In genomic region chr20:12175538-12175937, GRCh38 we compare ENCODE assay signal across 21 cellular contexts.
DNase-seq lines count a peak whose midpoint lies in the region; ATAC-seq and TF ChIP-seq lines count a peak whose summit lies in the region.
"Had no signal": no experiment of that assay in that cellular context is flagged by ENCODE, and none has a peak within 500 bp of the region (broad histone marks: within the 10 kb centered on the region; RNA-seq: fewer than 3 reads in every experiment).

No MANE protein-coding gene starts in this region.

- no peaks in the 10 kb centered on the region for H3K79me2 ChIP-seq in MM.1S (ENCODE audit: low read length)

- 0 out of 2 replicates have a peak overlapping the region, but pooled peaks have one; percentile 31 for H2AFZ ChIP-seq in MM.1S (ENCODE audit: low read length)

- H3K4me3 Mint-ChIP-seq in stimulated activated naive CD8-positive, alpha-beta T cell treated with anti-CD3 and anti-CD28 coated beads, Interleukin-15, amount 100 ng/mL, for 72 hours, result no peak overlapping the region
- H3K4me3 Mint-ChIP-seq: CD4-positive, CD25-positive, alpha-beta regulatory T cell; CD8-positive, alpha-beta memory T cell; GM23338; HFFc6 had no signal

- no peaks in the 10 kb centered on the region for H3K27me3 ChIP-seq in MM.1S (replicated peaks; ENCODE audit: insufficient read depth, low read length)
- H3K27me3 ChIP-seq in testis, result no peaks in the 10 kb centered on the region
- H3K27me3 ChIP-seq in prostate gland (replicated peaks; ENCODE audit: insufficient read depth), result no peaks in the 10 kb centered on the region
- H3K27me3 ChIP-seq: BE2C had no signal

- H3F3A ChIP-seq in MM.1S (ENCODE audit: insufficient read depth, low read length), result peaks cover 10% of the 10 kb centered on the region

- H3K36me3 ChIP-seq in MM.1S (replicated peaks; ENCODE audit: insufficient read depth, low read length) (no peaks in the 10 kb centered on the region), testis (ENCODE audit: low read depth, missing control alignments) (no peaks in the 10 kb centered on the region), prostate gland (no peaks in the 10 kb centered on the region)
- H3K36me3 ChIP-seq: BE2C had no signal

- ATAC-seq in left colon, result peak; percentile 28
- no peak for ATAC-seq in stimulated activated naive CD8-positive, alpha-beta T cell treated with anti-CD3 and anti-CD28 coated beads, Interleukin-15, amount 100 ng/mL, for 72 hours
- ATAC-seq: GM23338, HCT116 had no signal

- H3K9ac ChIP-seq in MM.1S (ENCODE audit: low read length), result no peak overlapping the region

- no peaks in the 10 kb centered on the region for H3K4me1 Mint-ChIP-seq in stimulated activated naive CD8-positive, alpha-beta T cell treated with anti-CD3 and anti-CD28 coated beads, Interleukin-15, amount 100 ng/mL, for 72 hours
- H3K4me1 Mint-ChIP-seq: CD8-positive, alpha-beta memory T cell had no signal

- H3K27ac Mint-ChIP-seq in stimulated activated naive CD8-positive, alpha-beta T cell treated with anti-CD3 and anti-CD28 coated beads, Interleukin-15, amount 100 ng/mL, for 72 hours, result no peak overlapping the region
- H3K27ac Mint-ChIP-seq: CD4-positive, CD25-positive, alpha-beta regulatory T cell; CD8-positive, alpha-beta memory T cell; GM23338; HFFc6 had no signal

- no peaks in the 10 kb centered on the region for H3K9me2 ChIP-seq in MM.1S (replicated peaks; ENCODE audit: insufficient read depth, low read length)

- H3K27ac ChIP-seq in MM.1S (ENCODE audit: low read length), result no peak overlapping the region
- H3K27ac ChIP-seq in testis, result peak overlapping the region in 1 of 2 donors; percentile 46
- H3K27ac ChIP-seq in prostate gland, result no peak overlapping the region

- H3K4me1 ChIP-seq in MM.1S (ENCODE audit: low read length) (peaks cover 46% of the 10 kb centered on the region), testis (peaks cover 34% of the 10 kb centered on the region), prostate gland (replicated peaks) (no peaks in the 10 kb centered on the region)

- no peak for TF ChIP-seq CTCF in MM.1S (IDR thresholded peaks at IDR 0.05; ENCODE audit: low read length)
- TF ChIP-seq CTCF in testis (IDR thresholded peaks at IDR 0.05), result no peak
- no peak for TF ChIP-seq CTCF in prostate gland (IDR thresholded peaks at IDR 0.05)

- TF ChIP-seq POLR2A in testis (IDR thresholded peaks at IDR 0.05) (no peak), prostate gland (IDR thresholded peaks at IDR 0.05) (no peak)

- H3K9me3 Mint-ChIP-seq in stimulated activated naive CD8-positive, alpha-beta T cell treated with anti-CD3 and anti-CD28 coated beads, Interleukin-15, amount 100 ng/mL, for 72 hours, result peaks cover 0 to 19% of the 10 kb centered on the region in 2 donors
- H3K9me3 Mint-ChIP-seq: GM23338 had no signal

- no peaks in the 10 kb centered on the region for H3K9me3 ChIP-seq in MM.1S (replicated peaks; ENCODE audit: insufficient read depth, low read length)
- H3K9me3 ChIP-seq in testis, result no peaks in the 10 kb centered on the region
- H3K9me3 ChIP-seq in prostate gland, result no peaks in the 10 kb centered on the region
- H3K9me3 ChIP-seq: BE2C had no signal

- intact Hi-C loops in left colon (cut with DNase I, micrococcal nuclease), result no loop called here
- intact Hi-C loops in testis (cut with DNase I; ENCODE audit: low total_unique reads), result no loop called here
- intact Hi-C loops in prostate gland (cut with DNase I), result no loop called here

- no peaks in the 10 kb centered on the region for H3K27me3 Mint-ChIP-seq in stimulated activated naive CD8-positive, alpha-beta T cell treated with anti-CD3 and anti-CD28 coated beads, Interleukin-15, amount 100 ng/mL, for 72 hours
- H3K27me3 Mint-ChIP-seq: CD8-positive, alpha-beta memory T cell had no signal

- no peaks in the 10 kb centered on the region for H4K20me1 ChIP-seq in MM.1S (ENCODE audit: insufficient read depth, low read length)

- peak; percentile 5 for DNase-seq in HCEC 1CT
- DNase-seq in MM.1S, result no peak
- no peak for DNase-seq in left colon
- peak; percentile 27 for DNase-seq in testis
- no peak for DNase-seq in prostate gland (ENCODE audit: low spot score)
- DNase-seq in stimulated activated naive CD8-positive, alpha-beta T cell treated with anti-CD3 and anti-CD28 coated beads, Interleukin-15, amount 100 ng/mL, for 72 hours, result no peak
- no peak for DNase-seq in NCI-H345 treated with DMSO at 0.1 percent for 48 hours (lab: John Stamatoyannopoulos, UW; ENCODE audit: unreplicated experiment)
- DNase-seq: ACHN; BE2C; C1 segment of cervical spinal cord; CD4-positive, CD25-positive, alpha-beta regulatory T cell; CD8-positive, alpha-beta memory T cell; COR-L47; DMS 273 treated with DMSO at 0.1 percent for 48 hours; DMS53; DND-41; EL; HFFc6; IMR-90 had no signal

- H3K4me2 ChIP-seq in MM.1S (ENCODE audit: low read depth, low read length), result 0 out of 2 replicates have a peak overlapping the region, but pooled peaks have one; percentile 14
- H3K4me2 ChIP-seq: GM23338 had no signal

- H3K4me3 ChIP-seq in MM.1S (ENCODE audit: low read length) (no peak overlapping the region), testis (no peak overlapping the region), prostate gland (no peak overlapping the region)
- H3K4me3 ChIP-seq: GM23338 had no signal

Comparison
In these comparisons a context has a peak if more than half of its experiments do, and no peak if none do; other contexts are left out.
1. DNase-seq: peak in HCEC 1CT (single experiment) and testis (single experiment); none in MM.1S (single experiment), left colon (0 of 2), prostate gland (single experiment), stimulated activated naive CD8-positive, alpha-beta T cell treated with anti-CD3 and anti-CD28 coated beads, Interleukin-15, amount 100 ng/mL, for 72 hours (0 of 2) and NCI-H345 treated with DMSO at 0.1 percent for 48 hours (single experiment).